In the genomic region with DNA sequence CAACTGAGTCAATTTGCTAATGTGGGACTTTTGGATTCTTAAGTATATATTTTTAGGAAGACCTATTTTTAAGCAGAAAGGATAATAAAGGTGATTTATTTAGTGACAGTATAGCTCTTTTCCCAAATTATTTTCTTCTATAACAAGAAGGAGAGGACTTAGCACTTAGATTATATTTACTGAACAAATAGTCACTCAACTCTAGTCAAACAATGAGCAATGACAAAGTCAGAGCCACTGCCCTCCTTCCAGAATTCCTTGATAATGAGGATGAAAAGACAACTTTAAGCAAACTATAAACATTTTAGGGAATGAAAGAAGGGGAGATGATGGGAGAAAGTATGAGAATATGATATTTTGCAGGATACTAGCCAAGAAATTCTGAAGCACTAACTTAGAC, we compare ENCODE assay signal across 11 cellular contexts.
"Had no signal": no experiment of that assay in that cellular context is flagged by ENCODE, and none has a peak within 500 bp of the region (broad histone marks: within the 10 kb centered on the region; RNA-seq: fewer than 3 reads in every experiment).

No MANE protein-coding gene starts in this region.

- H2AFZ ChIP-seq: GM23248, GM23338 had no signal

- H3K9me3 ChIP-seq: HAP-1 had no signal

- H3K9ac ChIP-seq: GM23248 had no signal

- H3K36me3 ChIP-seq: HAP-1 had no signal

- H3K4me3 ChIP-seq: GM23248, GM23338, HAP-1 had no signal

- DNase-seq: GM23248, GOT3, H7, H9, HCEC 1CT, HFFc6 had no signal

- ATAC-seq: HCT116 had no signal

- FAIRE-seq: H1, H54 had no signal

- H3K27ac ChIP-seq: GM23248 had no signal
